ENCODE assay signal across 12 cellular contexts in the genomic region with DNA sequence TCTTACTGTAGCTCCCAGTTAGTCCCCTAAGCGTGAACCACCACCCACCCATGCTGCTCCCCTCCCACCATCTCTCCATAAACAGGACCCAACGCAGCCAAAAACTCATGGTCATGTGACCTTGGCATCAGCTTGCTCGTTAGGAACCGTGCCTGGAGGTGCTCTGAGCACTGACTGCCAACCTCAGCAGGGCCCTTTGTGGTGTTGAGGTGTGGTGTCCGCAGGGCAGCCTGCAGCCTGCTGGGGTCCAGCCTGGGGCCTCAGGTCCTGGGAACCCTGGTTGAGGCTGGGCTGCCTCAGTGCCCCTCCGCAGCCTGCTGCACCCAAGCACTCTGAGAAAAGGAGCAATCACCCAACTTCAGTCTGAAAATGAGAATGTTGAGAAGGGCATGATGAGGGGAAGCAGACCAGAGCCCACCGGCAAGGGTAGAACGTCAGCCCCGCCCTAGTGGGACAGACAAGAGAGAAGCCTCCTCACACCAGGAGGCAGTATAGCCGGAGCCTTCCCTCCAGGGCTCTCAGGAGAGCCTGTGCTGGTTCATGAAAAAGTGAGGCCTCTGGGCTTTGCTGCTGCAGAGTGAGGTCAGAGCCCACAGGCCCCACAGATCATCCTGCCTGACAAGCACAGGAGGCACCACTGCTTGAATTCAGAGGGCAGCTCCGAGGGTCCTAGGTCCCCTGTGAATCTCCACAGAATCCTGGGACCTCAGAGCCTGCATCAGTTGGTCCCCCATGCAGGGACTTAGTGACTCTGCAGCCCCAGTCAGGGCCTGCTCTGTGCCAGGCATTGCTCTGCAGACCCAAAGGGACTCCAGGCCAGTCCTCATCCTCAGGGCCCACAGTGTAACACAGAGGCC. TPM values are rescaled to one million over a fixed set of nuclear protein-coding genes. Genes with fewer than 3 reads are reported as not detected.
DNase-seq lines count a peak whose midpoint lies in the region; ATAC-seq and TF ChIP-seq lines count a peak whose summit lies in the region.
"Had no signal": no experiment of that assay in that cellular context is flagged by ENCODE, and none has a peak within 500 bp of the region (broad histone marks: within the 10 kb centered on the region; RNA-seq: fewer than 3 reads in every experiment).

No MANE protein-coding gene starts in this region.

- peak overlapping the region; percentile 70 for H4K8ac ChIP-seq in mesenchymal stem cell (ENCODE audit: low read length)

- H3F3A ChIP-seq in GM23338 (replicated peaks; ENCODE audit: low read depth), result no peaks in the 10 kb centered on the region

- no peak overlapping the region for H2BK5ac ChIP-seq in mesenchymal stem cell (ENCODE audit: low read depth, low read length, poor library complexity, severe bottlenecking)

- no peak overlapping the region for H3K27ac ChIP-seq in mesenchymal stem cell (ENCODE audit: low read length, poor library complexity, severe bottlenecking)
- H3K27ac ChIP-seq in temporal lobe (ENCODE audit: low read depth, low read length), result peak overlapping the region; percentile 3
- H3K27ac ChIP-seq in GM23338 (ENCODE audit: low read depth), result no peak overlapping the region

- H3K36me3 Mint-ChIP-seq in chondrocyte (ENCODE audit: low read depth), result no peaks in the 10 kb centered on the region
- H3K36me3 Mint-ChIP-seq in GM23338 (ENCODE audit: low read depth), result peaks cover 35% of the 10 kb centered on the region
- peaks cover 0 to 5% of the 10 kb centered on the region in 2 donors for H3K36me3 Mint-ChIP-seq in activated naive CD4-positive, alpha-beta T cell treated with anti-CD3 and anti-CD28 coated beads, Interleukin-2, amount 50 U/mL, for 72 hours
- H3K36me3 Mint-ChIP-seq: T-cell had no signal

- H3K27ac Mint-ChIP-seq in chondrocyte (ENCODE audit: unreplicated experiment), result peak overlapping the region; percentile 95
- H3K27ac Mint-ChIP-seq in GM23338, result no peak overlapping the region; the same call in 1 of the 2 replicates
- no peak overlapping the region for H3K27ac Mint-ChIP-seq in activated naive CD4-positive, alpha-beta T cell treated with anti-CD3 and anti-CD28 coated beads, Interleukin-2, amount 50 U/mL, for 72 hours
- H3K27ac Mint-ChIP-seq: T-cell had no signal

- 0 out of 2 replicates have a peak, but pooled peaks cover 2% of the 10 kb centered on the region for H3K9me2 ChIP-seq in GM23338 (ENCODE audit: insufficient read depth)

- H3K27me3 Mint-ChIP-seq in chondrocyte (ENCODE audit: low read depth) (no peaks in the 10 kb centered on the region), GM23338 (ENCODE audit: insufficient read depth, low read depth, poor library complexity) (peaks cover 19% of the 10 kb centered on the region)

- H3K79me1 ChIP-seq in mesenchymal stem cell (replicated peaks; ENCODE audit: low read length, poor library complexity, severe bottlenecking), result no peaks in the 10 kb centered on the region

- H3K4me3 ChIP-seq in HFF-Myc (replicated peaks; ENCODE audit: low read depth, low read length), result no peak overlapping the region
- peak overlapping the region in 1 of 2 experiments; percentile 6 for H3K4me3 ChIP-seq in mesenchymal stem cell (ENCODE audit: insufficient read depth in 1 of 2, low read depth in 1 of 2, low read length in 2 of 2)
- no peak overlapping the region for H3K4me3 ChIP-seq in GM23338

- peak overlapping the region; percentile 95 for H3K9ac ChIP-seq in mesenchymal stem cell (ENCODE audit: low read length)

- H3K9me3 ChIP-seq in mesenchymal stem cell (ENCODE audit: control insufficient read depth, low read length), result peaks cover 21% of the 10 kb centered on the region

- H3K79me2 ChIP-seq in GM23338 (replicated peaks; ENCODE audit: insufficient read depth), result no peaks in the 10 kb centered on the region

- peak overlapping the region; percentile 66 to 80 for H2BK12ac ChIP-seq in mesenchymal stem cell (ENCODE audit: low read length in 2 of 2)

- H2BK120ac ChIP-seq in mesenchymal stem cell (ENCODE audit: low read depth, low read length), result peak overlapping the region; percentile 51

- H2AK5ac ChIP-seq in mesenchymal stem cell (ENCODE audit: low read length, severe bottlenecking), result no peak overlapping the region

- H2AFZ ChIP-seq in mesenchymal stem cell (ENCODE audit: low read depth, low read length) (no peak overlapping the region), GM23338 (no peak overlapping the region)

- no peak overlapping the region for H3K4me2 ChIP-seq in mesenchymal stem cell (ENCODE audit: low read length, poor library complexity, severe bottlenecking)
- no peak overlapping the region for H3K4me2 ChIP-seq in GM23338

- H3K27me3 ChIP-seq in mesenchymal stem cell (ENCODE audit: control insufficient read depth in 1 of 2, insufficient read depth in 1 of 2, low read length in 2 of 2), result no peaks in the 10 kb centered on the region
- no peaks in the 10 kb centered on the region for H3K27me3 ChIP-seq in GM23338 (ENCODE audit: insufficient read depth)

- ATAC-seq in GM23338 (no peak), GM21526 (IDR thresholded peaks at IDR 0.05; ENCODE audit: low FRiP score, unreplicated experiment) (no peak)
- ATAC-seq in activated naive CD4-positive, alpha-beta T cell treated with anti-CD3 and anti-CD28 coated beads, Interleukin-2, amount 50 U/mL, for 72 hours, result no peak
- ATAC-seq: naive thymus-derived CD8-positive, alpha-beta T cell; T-cell had no signal

- H3K4ac ChIP-seq in mesenchymal stem cell (ENCODE audit: low read depth in 1 of 2, low read length in 2 of 2), result peak overlapping the region; percentile 39 to 87

- 83% methylated on average over 11 of the region's 11 CpGs for WGBS in mesenchymal stem cell

- peaks cover 25% of the 10 kb centered on the region for H3K4me1 Mint-ChIP-seq in chondrocyte (ENCODE audit: low read depth)
- peaks cover 3% of the 10 kb centered on the region; the same call in 1 of the 3 replicates for H3K4me1 Mint-ChIP-seq in GM23338

- peak overlapping the region; percentile 95 for H4K91ac ChIP-seq in mesenchymal stem cell (ENCODE audit: low read length)

- peak overlapping the region; percentile 77 to 86 for H3K18ac ChIP-seq in mesenchymal stem cell (ENCODE audit: low read depth in 1 of 2, low read length in 2 of 2)

- H3K4me1 ChIP-seq in mesenchymal stem cell (ENCODE audit: control insufficient read depth, insufficient read depth, low read depth, low read length) (peaks cover 15% of the 10 kb centered on the region), GM23338 (ENCODE audit: insufficient read depth) (no peaks in the 10 kb centered on the region)

- no peak overlapping the region for H3K23ac ChIP-seq in mesenchymal stem cell (ENCODE audit: low read length in 2 of 2)

- peak overlapping the region; percentile 57 for H2BK15ac ChIP-seq in mesenchymal stem cell (ENCODE audit: low read depth, poor library complexity, severe bottlenecking)

- DNase-seq in HFF-Myc (ENCODE audit: extremely low read depth, low read depth) (no peak), chondrocyte (ENCODE audit: low spot score) (no peak), mesenchymal stem cell (no peak), GM23338 (ENCODE audit: low spot score) (no peak)
- DNase-seq in activated naive CD4-positive, alpha-beta T cell treated with anti-CD3 and anti-CD28 coated beads, Interleukin-2, amount 50 U/mL, for 72 hours (ENCODE audit: low spot score in 2 of 2), result no peak
- DNase-seq: DMS53; KG1; naive thymus-derived CD8-positive, alpha-beta T cell; NCI-H510A had no signal

- no peaks in the 10 kb centered on the region for H4K20me1 ChIP-seq in GM23338 (replicated peaks; ENCODE audit: insufficient read depth)

- peak overlapping the region in 1 of 2 experiments; percentile 37 for H3K14ac ChIP-seq in mesenchymal stem cell (ENCODE audit: low read length in 2 of 2)

- H3K4me3 Mint-ChIP-seq in chondrocyte (ENCODE audit: unreplicated experiment) (no peak overlapping the region), GM23338 (no peak overlapping the region)
- H3K4me3 Mint-ChIP-seq: T-cell had no signal

- no peaks in the 10 kb centered on the region for H3K36me3 ChIP-seq in mesenchymal stem cell (ENCODE audit: control insufficient read depth in 1 of 2, insufficient read depth in 2 of 2, low read depth in 1 of 2, low read length in 2 of 2)
- H3K36me3 ChIP-seq in GM23338 (ENCODE audit: insufficient read depth), result no peaks in the 10 kb centered on the region

- H3K9me3 Mint-ChIP-seq in chondrocyte (ENCODE audit: low read depth) (peaks cover 18% of the 10 kb centered on the region), GM23338 (peaks cover 50% of the 10 kb centered on the region)
- H3K9me3 Mint-ChIP-seq in activated naive CD4-positive, alpha-beta T cell treated with anti-CD3 and anti-CD28 coated beads, Interleukin-2, amount 50 U/mL, for 72 hours, result peaks cover 15 to 24% of the 10 kb centered on the region in 2 donors

- peak; percentile 18 for TF ChIP-seq CTCF in HFF-Myc (IDR thresholded peaks at IDR 0.05; ENCODE audit: low read depth, low read length, missing control alignments)
- TF ChIP-seq CTCF in chondrocyte (IDR thresholded peaks at IDR 0.05), result peak; percentile 25
- TF ChIP-seq CTCF in GM23338 (conservative IDR thresholded peaks at IDR 0.05; ENCODE audit: low read depth in 2 of 2), result no peak

TF ChIP-seq in GM23338, 12 proteins besides CTCF, POLR2A, EP300 and RAD21 (continues in another document):
- no peak for TF ChIP-seq EZH2phosphoT487 (IDR thresholded peaks at IDR 0.05; ENCODE audit: unreplicated experiment)

RNA-seq across cellular contexts. Expression of a gene that starts 4.9 kb away (rescaled TPM):
- total RNA-seq in chondrocyte, result 1,314 to 1,671 TPM (median 1,646 TPM) in 3 replicates
- 1,409 TPM for polyA plus RNA-seq in mesenchymal stem cell (2013, experiment 1 of 2)
- 1,389 TPM for polyA plus RNA-seq in mesenchymal stem cell (2013, experiment 2 of 2)
- total RNA-seq in temporal lobe, result 25.8 TPM
- 68.5 and 89.2 TPM in 2 replicates for total RNA-seq in GM23338 (2014; rRNA removed; shearing (Covaris generic))
- 28.4 and 31.8 TPM in 2 replicates for polyA plus RNA-seq in GM23338 (2016; fragmentation: Nextera tagmentation; extraction: Ambion mirVana)
- total RNA-seq in activated naive CD4-positive, alpha-beta T cell treated with anti-CD3 and anti-CD28 coated beads, Interleukin-2, amount 50 U/mL, for 72 hours, result 10 to 100 TPM; 11.9 to 14.2 TPM

Comparison
In these comparisons a context has a peak if more than half of its experiments do, and no peak if none do; other contexts are left out.
1. CTCF ChIP-seq: peak in HFF-Myc (single experiment) and chondrocyte (single experiment); none in GM23338 (0 of 2).
2. RNA of a gene that starts 4.9 kb away (total RNA-seq): 1,314 to 1,671 TPM in chondrocyte; 68.5 to 89.2 TPM in GM23338, 25.8 TPM in temporal lobe (single experiment) and 11.9 to 14.2 TPM in activated naive CD4-positive, alpha-beta T cell treated with anti-CD3 and anti-CD28 coated beads, Interleukin-2, amount 50 U/mL, for 72 hours; every median in the first group is over 10 times any median in the second.